ENCODE assay signal across 16 cellular contexts in genomic region chr7:81209059-81209458, GRCh38.
"Had no signal": no experiment of that assay in that cellular context is flagged by ENCODE, and none has a peak within 500 bp of the region (broad histone marks: within the 10 kb centered on the region; RNA-seq: fewer than 3 reads in every experiment).

No MANE protein-coding gene starts in this region.

- H3K4me1 ChIP-seq: gastroesophageal sphincter, right lobe of liver, transverse colon had no signal

- H3K36me3 Mint-ChIP-seq: activated CD4-positive, alpha-beta memory T cell treated with anti-CD3 and anti-CD28 coated beads for 36 hours; activated naive CD8-positive, alpha-beta T cell treated with anti-CD3 and anti-CD28 coated beads, Interleukin-2, amount 10 ng/mL, durations not matched to agents 7 days and 5 days; stimulated activated naive B cell treated with anti-CD40 and anti-IgM and Interleukin-4, amounts not matched to agents 10 μg/mL and 1 μg/mL and 100 μg/mL, for 72 hours had no signal

- H3K36me3 ChIP-seq: ascending aorta, cardiac muscle cell, gastroesophageal sphincter, right lobe of liver, spleen, transverse colon had no signal

- DNase-seq: activated CD4-positive, alpha-beta memory T cell treated with anti-CD3 and anti-CD28 coated beads for 36 hours; activated gamma-delta T cell; activated naive CD8-positive, alpha-beta T cell treated with anti-CD3 and anti-CD28 coated beads, Interleukin-2, amount 10 ng/mL, durations not matched to agents 7 days and 5 days; activated T-cell treated with anti-CD3 and anti-CD28 coated beads, Interleukin-2, amount 50 U/mL, for 48 hours; effector CD4-positive, alpha-beta T cell; midbrain; right lobe of liver; spleen; stimulated activated CD4-positive, alpha-beta T cell treated with anti-CD3 and anti-CD28 coated beads, Interleukin-1b, Interleukin-23, amount 100 ng/mL, for 48 hours; stimulated activated naive B cell treated with anti-CD40 and anti-IgM and Interleukin-4, amounts not matched to agents 10 μg/mL and 1 μg/mL and 100 μg/mL, for 72 hours; substantia nigra; transverse colon had no signal

- H3K27ac ChIP-seq: ascending aorta, cardiac muscle cell, gastroesophageal sphincter, right lobe of liver, spleen, transverse colon, VCaP had no signal

- H3K4me1 Mint-ChIP-seq: activated naive CD8-positive, alpha-beta T cell treated with anti-CD3 and anti-CD28 coated beads, Interleukin-2, amount 10 ng/mL, durations not matched to agents 7 days and 5 days; stimulated activated naive B cell treated with anti-CD40 and anti-IgM and Interleukin-4, amounts not matched to agents 10 μg/mL and 1 μg/mL and 100 μg/mL, for 72 hours had no signal

- H3K4me3 Mint-ChIP-seq: activated CD4-positive, alpha-beta memory T cell treated with anti-CD3 and anti-CD28 coated beads for 36 hours; activated naive CD8-positive, alpha-beta T cell treated with anti-CD3 and anti-CD28 coated beads, Interleukin-2, amount 10 ng/mL, durations not matched to agents 7 days and 5 days; stimulated activated naive B cell treated with anti-CD40 and anti-IgM and Interleukin-4, amounts not matched to agents 10 μg/mL and 1 μg/mL and 100 μg/mL, for 72 hours had no signal

- H3K9me3 ChIP-seq: ascending aorta, gastroesophageal sphincter, right lobe of liver, spleen, transverse colon had no signal

- H3K27ac Mint-ChIP-seq: activated CD4-positive, alpha-beta memory T cell treated with anti-CD3 and anti-CD28 coated beads for 36 hours; activated naive CD8-positive, alpha-beta T cell treated with anti-CD3 and anti-CD28 coated beads, Interleukin-2, amount 10 ng/mL, durations not matched to agents 7 days and 5 days; stimulated activated naive B cell treated with anti-CD40 and anti-IgM and Interleukin-4, amounts not matched to agents 10 μg/mL and 1 μg/mL and 100 μg/mL, for 72 hours had no signal

- ATAC-seq: gastroesophageal sphincter; right lobe of liver; stimulated activated naive B cell treated with anti-CD40 and anti-IgM and Interleukin-4, amounts not matched to agents 10 μg/mL and 1 μg/mL and 100 μg/mL, for 72 hours had no signal

- H3K27me3 ChIP-seq: ascending aorta, cardiac muscle cell, gastroesophageal sphincter, spleen, transverse colon had no signal

- H3K27me3 Mint-ChIP-seq: activated CD4-positive, alpha-beta memory T cell treated with anti-CD3 and anti-CD28 coated beads for 36 hours; activated naive CD8-positive, alpha-beta T cell treated with anti-CD3 and anti-CD28 coated beads, Interleukin-2, amount 10 ng/mL, durations not matched to agents 7 days and 5 days; stimulated activated naive B cell treated with anti-CD40 and anti-IgM and Interleukin-4, amounts not matched to agents 10 μg/mL and 1 μg/mL and 100 μg/mL, for 72 hours had no signal

- H3K4me3 ChIP-seq: ascending aorta, cardiac muscle cell, gastroesophageal sphincter, right lobe of liver, spleen, transverse colon had no signal
